9 cellular contexts compared by ENCODE assay signal in the genomic region with DNA sequence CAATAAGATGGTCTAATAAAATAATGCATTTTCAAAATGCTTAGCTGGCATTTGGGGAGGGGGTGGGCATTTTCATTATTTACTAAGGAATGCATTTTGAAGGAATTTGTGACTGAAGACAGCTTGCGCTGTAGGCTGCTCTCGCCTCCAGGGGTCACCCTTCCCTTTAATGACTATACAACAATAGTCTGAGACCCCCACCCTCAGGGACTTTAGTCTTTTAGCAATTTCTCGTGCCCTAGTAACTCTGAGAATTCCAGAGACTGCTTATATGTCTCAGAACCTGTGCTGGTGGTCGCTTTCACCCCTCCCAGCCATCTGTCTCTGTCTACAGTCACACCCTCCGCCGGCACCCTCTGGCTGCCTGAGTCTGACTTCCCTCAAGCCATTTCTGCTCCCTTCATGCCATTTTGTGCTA.
DNase-seq lines count a peak whose midpoint lies in the region; ATAC-seq, FAIRE-seq and TF ChIP-seq lines count a peak whose summit lies in the region.
"Had no signal": no experiment of that assay in that cellular context is flagged by ENCODE, and none has a peak within 500 bp of the region (broad histone marks: within the 10 kb centered on the region; RNA-seq: fewer than 3 reads in every experiment).

No MANE protein-coding gene starts in this region.

- peaks cover 72% of the 10 kb centered on the region for H3K4me1 ChIP-seq in HepG2 (ENCODE audit: insufficient read depth, low read length)

- no peak for DNase-seq in D721Med (ENCODE audit: insufficient read length, low spot score)
- peak; percentile 58 for DNase-seq in WERI-Rb-1
- peak; percentile 41 for DNase-seq in HepG2 (ENCODE audit: low spot score)
- no peak for DNase-seq in stimulated activated naive CD4-positive, alpha-beta T cell treated with Interleukin-2 at 50 U/mL for 16 hours (lab: John Stamatoyannopoulos, UW)
- no peak for DNase-seq in DMS79 treated with DMSO at 0.1 percent for 48 hours (lab: John Stamatoyannopoulos, UW)
- DNase-seq: NCI-H187 treated with DMSO at 0.1 percent for 48 hours had no signal

- 93% methylated on average over 6 of the region's 6 CpGs for WGBS in HepG2 (ENCODE audit: low lambda C conversion rate)

- TF ChIP-seq CTCF in D721Med (IDR thresholded peaks at IDR 0.05; ENCODE audit: insufficient read depth, missing control alignments) (peak; percentile 67), WERI-Rb-1 (IDR thresholded peaks at IDR 0.05; ENCODE audit: low read depth, low read length) (peak; percentile 72; the same call in 1 of the 2 replicates), HepG2 (CRISPR knock-in tag; IDR thresholded peaks at IDR 0.05) (peak; percentile 64)

- no peak for TF ChIP-seq POLR2A in HepG2 (IDR thresholded peaks at IDR 0.05; ENCODE audit: insufficient read depth in 1 of 2, low read depth in 2 of 2, low read length in 2 of 2)

- in situ Hi-C loops in HepG2 (cut with HindIII; ENCODE audit: extremely low pct_ligation_motif_present, low pct_unique_long_range_greater_than_20kb), result no loop called here

- H3K27me3 ChIP-seq in WERI-Rb-1 (ENCODE audit: insufficient read depth, low read depth, severe bottlenecking), result no peaks in the 10 kb centered on the region
- no peaks in the 10 kb centered on the region for H3K27me3 ChIP-seq in HepG2 (ENCODE audit: control insufficient read depth in 1 of 2, insufficient read depth in 2 of 2, low read length in 2 of 2)

- ATAC-seq in HG02610 (IDR thresholded peaks at IDR 0.05; ENCODE audit: unreplicated experiment) (peak; percentile 42), HepG2 (peak; percentile 79), GM21423 (IDR thresholded peaks at IDR 0.05; ENCODE audit: unreplicated experiment) (no peak), GM18873 (IDR thresholded peaks at IDR 0.05; ENCODE audit: low FRiP score, unreplicated experiment) (no peak)

- no peaks in the 10 kb centered on the region for H3K79me2 ChIP-seq in HepG2 (ENCODE audit: insufficient read depth, low read length)

- CTCF ChIA-PET in HepG2 (lab: Yijun Ruan, JAX; ENCODE audit: low intra/inter-chr PET ratio, low total read pairs), result no interaction called here

- H3K9ac ChIP-seq in HepG2 (ENCODE audit: insufficient read depth, low read depth, low read length), result no peak overlapping the region

- no peak overlapping the region for H3K27ac ChIP-seq in WERI-Rb-1
- H3K27ac ChIP-seq in HepG2 (ENCODE audit: extremely low read length, insufficient read depth, low read length), result peak overlapping the region; percentile 67

- H2AFZ ChIP-seq in HepG2 (ENCODE audit: low read length), result no peak overlapping the region

- no peaks in the 10 kb centered on the region for H4K20me1 ChIP-seq in HepG2 (ENCODE audit: insufficient read depth, low read length)

- intact Hi-C loops in HepG2 (cut with micrococcal nuclease; ENCODE audit: unreplicated experiment), result loop anchor here (1.0 kb wide), 1 partner anchor 36 kb away; no protein-coding TSS in a partner anchor

- TF ChIP-seq EP300 in HepG2 (IDR thresholded peaks at IDR 0.05; ENCODE audit: low read depth in 2 of 2, low read length in 2 of 2), result 0 out of 4 replicates have a peak, but pooled peaks of 1 of the 2 experiments have one; percentile 12
- TF ChIP-seq EP300 in HepG2 (CRISPR knock-in tag; IDR thresholded peaks at IDR 0.05; ENCODE audit: borderline replicate concordance), result no peak

- H3K4me3 ChIP-seq in WERI-Rb-1 (ENCODE audit: low read depth, low read length) (no peak overlapping the region), HepG2 (replicated peaks in 1 of 3; ENCODE audit: insufficient read depth in 1 of 3, low read depth in 2 of 3, low read length in 3 of 3) (no peak overlapping the region)

- POLR2A ChIA-PET in HepG2 (lab: Yijun Ruan, JAX), result interaction anchor here (1.1 to 2.8 kb wide), 4 partner anchors 22 to 673 kb away, joined by 5 to 19 read pairs (median 16); partner anchors contain the start of gene NR2F1

- FAIRE-seq in D721Med (lab: Jason Lieb, UNC) (peak; percentile 61), HepG2 (lab: Jason Lieb, UNC) (no peak)

- BruUV-seq in HepG2 (replicated peaks; lab: Mats Ljungman, UMichigan), result no TSS peak

- no peak overlapping the region for H3K4me2 ChIP-seq in HepG2 (ENCODE audit: low read depth, low read length)

- H3K9me3 ChIP-seq in WERI-Rb-1 (ENCODE audit: severe bottlenecking) (no peaks in the 10 kb centered on the region), HepG2 (ENCODE audit: low read length) (no peaks in the 10 kb centered on the region)

- no peaks in the 10 kb centered on the region for H3K36me3 ChIP-seq in WERI-Rb-1
- H3K36me3 ChIP-seq in HepG2 (replicated peaks in 1 of 2; ENCODE audit: control insufficient read depth in 1 of 2, insufficient read depth in 2 of 2, low read length in 2 of 2), result no peaks in the 10 kb centered on the region

- TF ChIP-seq RAD21 in HepG2 (CRISPR knock-in tag; IDR thresholded peaks at IDR 0.05), result peak; percentile 77

TF ChIP-seq in HepG2, 621 proteins besides CTCF, POLR2A, EP300 and RAD21 (continues in another document):
- TF ChIP-seq ZNF839 (CRISPR knock-in tag; IDR thresholded peaks at IDR 0.05; ENCODE audit: borderline replicate concordance) (no peak), NR2F6 (IDR thresholded peaks at IDR 0.05) (no peak), NR2F6 (CRISPR knock-in tag; IDR thresholded peaks at IDR 0.05) (peak; percentile 22; the same call in 1 of the 2 replicates), IRF2 (CRISPR knock-in tag; IDR thresholded peaks at IDR 0.05) (0 out of 2 replicates have a peak, but pooled peaks have one; percentile 10), KAT8 (CRISPR knock-in tag; IDR thresholded peaks at IDR 0.05) (peak; percentile 40; the same call in 1 of the 2 replicates), SOX13 (IDR thresholded peaks at IDR 0.05) (no peak), SOX13 (CRISPR knock-in tag; conservative IDR thresholded peaks at IDR 0.05 in 1 of 2, IDR thresholded peaks at IDR 0.05 in 1 of 2) (peak in 1 of 2 experiments; percentile 55; a peak in 1 of 4 replicates), SOX6 (IDR thresholded peaks at IDR 0.05) (no peak), SOX6 (CRISPR knock-in tag; IDR thresholded peaks at IDR 0.05) (peak; percentile 59), ZNF282 (IDR thresholded peaks at IDR 0.05; ENCODE audit: partially characterized antibody) (no peak), SALL1 (CRISPR knock-in tag; IDR thresholded peaks at IDR 0.05) (peak; percentile 40), KDM3A (CRISPR knock-in tag; IDR thresholded peaks at IDR 0.05; ENCODE audit: low read depth) (no peak), ZNF230 (CRISPR knock-in tag; IDR thresholded peaks at IDR 0.05) (peak; percentile 35; the same call in 1 of the 2 replicates), SOX5 (CRISPR knock-in tag; IDR thresholded peaks at IDR 0.05; ENCODE audit: borderline replicate concordance) (peak; percentile 17; the same call in 1 of the 2 replicates), PLSCR1 (CRISPR knock-in tag; IDR thresholded peaks at IDR 0.05; ENCODE audit: borderline replicate concordance) (no peak), FOSL2 (CRISPR knock-in tag; IDR thresholded peaks at IDR 0.05) (0 out of 2 replicates have a peak, but pooled peaks have one; percentile 10), MAFK (conservative IDR thresholded peaks at IDR 0.05 in 1 of 2, IDR thresholded peaks at IDR 0.05 in 1 of 2; ENCODE audit: low read length in 2 of 2) (peak; percentile 53 to 71; a peak in 3 of 4 replicates)
- TF ChIP-seq, protein P1, sequence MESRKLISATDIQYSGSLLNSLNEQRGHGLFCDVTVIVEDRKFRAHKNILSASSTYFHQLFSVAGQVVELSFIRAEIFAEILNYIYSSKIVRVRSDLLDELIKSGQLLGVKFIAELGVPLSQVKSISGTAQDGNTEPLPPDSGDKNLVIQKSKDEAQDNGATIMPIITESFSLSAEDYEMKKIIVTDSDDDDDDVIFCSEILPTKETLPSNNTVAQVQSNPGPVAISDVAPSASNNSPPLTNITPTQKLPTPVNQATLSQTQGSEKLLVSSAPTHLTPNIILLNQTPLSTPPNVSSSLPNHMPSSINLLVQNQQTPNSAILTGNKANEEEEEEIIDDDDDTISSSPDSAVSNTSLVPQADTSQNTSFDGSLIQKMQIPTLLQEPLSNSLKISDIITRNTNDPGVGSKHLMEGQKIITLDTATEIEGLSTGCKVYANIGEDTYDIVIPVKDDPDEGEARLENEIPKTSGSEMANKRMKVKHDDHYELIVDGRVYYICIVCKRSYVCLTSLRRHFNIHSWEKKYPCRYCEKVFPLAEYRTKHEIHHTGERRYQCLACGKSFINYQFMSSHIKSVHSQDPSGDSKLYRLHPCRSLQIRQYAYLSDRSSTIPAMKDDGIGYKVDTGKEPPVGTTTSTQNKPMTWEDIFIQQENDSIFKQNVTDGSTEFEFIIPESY (CRISPR knock-in tag; IDR thresholded peaks at IDR 0.05), result peak; percentile 67

Comparison
In these comparisons a context has a peak if more than half of its experiments do, and no peak if none do; other contexts are left out.
1. DNase-seq: peak in WERI-Rb-1 (single experiment) and HepG2 (single experiment); none in D721Med (single experiment), stimulated activated naive CD4-positive, alpha-beta T cell treated with Interleukin-2 at 50 U/mL for 16 hours (single experiment) and DMS79 treated with DMSO at 0.1 percent for 48 hours (single experiment).
2. ATAC-seq: peak in HG02610 (single experiment) and HepG2 (single experiment); none in GM21423 (single experiment) and GM18873 (single experiment).
3. Peak in every context shown above with its lines, with median percentiles within 50 percentile points of each other: CTCF ChIP-seq.